ENCODE assay signal across 35 cellular contexts in the genomic region with DNA sequence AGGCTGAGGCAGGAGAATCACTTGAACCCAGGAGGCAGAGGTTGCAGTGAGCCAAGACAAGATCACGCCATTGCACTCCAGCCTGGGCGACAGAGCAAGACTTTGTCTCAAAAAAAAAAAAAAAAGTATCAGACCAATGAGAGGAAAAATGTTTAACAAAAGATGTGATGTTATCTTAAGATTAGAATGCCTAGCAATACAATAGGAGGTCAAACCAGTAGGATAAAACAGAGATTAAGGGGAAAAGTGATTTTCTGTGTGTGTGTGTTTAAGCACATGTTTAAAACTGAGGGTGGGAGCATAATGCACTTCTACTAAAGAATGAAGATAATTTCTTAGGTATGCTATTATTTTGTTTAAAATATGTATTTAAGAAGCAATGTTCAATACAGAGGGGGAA. TPM values are rescaled to one million over a fixed set of nuclear protein-coding genes. Genes with fewer than 3 reads are reported as not detected.
"Had no signal": no experiment of that assay in that cellular context is flagged by ENCODE, and none has a peak within 500 bp of the region (broad histone marks: within the 10 kb centered on the region; RNA-seq: fewer than 3 reads in every experiment).

No MANE protein-coding gene starts in this region.

- H3K4me1 ChIP-seq: left lung, lower lobe of right lung, pancreas, prostate gland, suprapubic skin, tibial nerve, upper lobe of left lung, vagina had no signal

- H3K4me3 Mint-ChIP-seq: immature natural killer cell; naive thymus-derived CD8-positive, alpha-beta T cell; nephron; neural crest cell; stimulated activated naive CD8-positive, alpha-beta T cell treated with anti-CD3 and anti-CD28 coated beads, Interleukin-15, Interleukin-2, amounts not matched to agents 100 ng/mL and 50 ng/mL, for 24 hours had no signal

- DNase-seq: hypothalamus; immature natural killer cell; kidney; left colon; left lung; lower lobe of right lung; mammary epithelial cell; midbrain; mucosa of descending colon; naive thymus-derived CD8-positive, alpha-beta T cell; nucleus accumbens; pancreas; posterior cingulate gyrus; retina; right cardiac atrium; stimulated activated CD4-positive, alpha-beta T cell treated with anti-CD3 and anti-CD28 coated beads, Interleukin-12 subunit alpha, Interleukin-12 subunit beta, amount 100 ng/mL, for 4 hours; stimulated activated CD4-positive, alpha-beta T cell treated with anti-CD3 and anti-CD28 coated beads, Interleukin-15, amount 100 ng/mL, for 24 hours; stimulated activated CD4-positive, alpha-beta T cell treated with anti-CD3 and anti-CD28 coated beads, Interleukin-2, amount 100 ng/mL, for 24 hours; stimulated activated CD4-positive, alpha-beta T cell treated with anti-CD3 and anti-CD28 coated beads, Interleukin-4, amount 100 ng/mL, for 4 hours; stimulated activated CD8-positive, alpha-beta memory T cell treated with anti-CD3 and anti-CD28 coated beads, Interleukin-4, amount 100 ng/mL, for 48 hours; stimulated activated naive CD4-positive, alpha-beta T cell; upper lobe of left lung had no signal

- ATAC-seq: left colon; left lung; lower lobe of right lung; mucosa of descending colon; naive thymus-derived CD8-positive, alpha-beta T cell; pancreas; right cardiac atrium; sciatic nerve had no signal

- H3K27ac Mint-ChIP-seq: immature natural killer cell; nephron; stimulated activated naive CD8-positive, alpha-beta T cell treated with anti-CD3 and anti-CD28 coated beads, Interleukin-15, Interleukin-2, amounts not matched to agents 100 ng/mL and 50 ng/mL, for 24 hours had no signal

- H3K4me1 Mint-ChIP-seq: immature natural killer cell, nephron had no signal

- H3K9me3 ChIP-seq: left lung, lower lobe of right lung, mucosa of descending colon, pancreas, prostate gland, suprapubic skin, thoracic aorta, tibial nerve, upper lobe of left lung, vagina had no signal

- H3K9me3 Mint-ChIP-seq: stimulated activated naive CD8-positive, alpha-beta T cell treated with anti-CD3 and anti-CD28 coated beads, Interleukin-15, Interleukin-2, amounts not matched to agents 100 ng/mL and 50 ng/mL, for 24 hours had no signal

- H3K27ac ChIP-seq: left lung, lower lobe of right lung, pancreas, prostate gland, skin epidermis, suprapubic skin, thoracic aorta, tibial nerve, upper lobe of left lung, vagina had no signal

- H3K36me3 Mint-ChIP-seq: immature natural killer cell had no signal

- H3K27me3 ChIP-seq: left lung, pancreas, suprapubic skin, tibial nerve, upper lobe of left lung, vagina had no signal

- H3K4me3 ChIP-seq: left lung, lower lobe of right lung, mucosa of descending colon, pancreas, prostate gland, skin epidermis, suprapubic skin, thoracic aorta, tibial nerve, upper lobe of left lung, vagina had no signal

- H3K36me3 ChIP-seq: left lung, lower lobe of right lung, pancreas, prostate gland, suprapubic skin, thoracic aorta, tibial nerve, upper lobe of left lung, vagina had no signal

RNA-seq across cellular contexts. Expression of a gene that starts 17.9 kb away (rescaled TPM):
- total RNA-seq: lower lobe of right lung, mesenteric fat pad, subcutaneous adipose tissue had no signal
- polyA plus RNA-seq: immature natural killer cell, liver, mammary epithelial cell had no signal
